15 cellular contexts compared by ENCODE assay signal in genomic region chr6:31614075-31614619, GRCh38. TPM values are rescaled to one million over a fixed set of nuclear protein-coding genes. Genes with fewer than 3 reads are reported as not detected.
A peak's percentile ranks its signal among the peaks of the same experiment; 100 is the strongest.
DNase-seq lines count a peak whose midpoint lies in the region; ATAC-seq and TF ChIP-seq lines count a peak whose summit lies in the region.
"Had no signal": no experiment of that assay in that cellular context is flagged by ENCODE, and none has a peak within 500 bp of the region (broad histone marks: within the 10 kb centered on the region; RNA-seq: fewer than 3 reads in every experiment).

No MANE protein-coding gene starts in this region.

- DNase-seq in activated CD8-positive, alpha-beta T cell treated with anti-CD3 and anti-CD28 coated beads, Interleukin-2, amount 10 ng/mL, durations not matched to agents 7 days and 5 days, result no peak
- DNase-seq in activated CD8-positive, alpha-beta T cell treated with anti-CD3 and anti-CD28 coated beads for 36 hours, result no peak
- DNase-seq in NOMO-1 treated with DMSO at 0.1 percent for 48 hours (lab: John Stamatoyannopoulos, UW; ENCODE audit: unreplicated experiment) (peak; percentile 74), left lobe of liver (ENCODE audit: low spot score) (no peak), thyroid gland (peak; percentile 28 to 33), T-helper 1 cell (no peak), immature natural killer cell (no peak), DMS 273 treated with DMSO at 0.1 percent for 48 hours (lab: John Stamatoyannopoulos, UW) (no peak)
- DNase-seq: amniotic stem cell, foreskin fibroblast, NCI-H2171 had no signal

- no peaks in the 10 kb centered on the region for H3K36me3 ChIP-seq in thyroid gland

- H3K4me1 ChIP-seq in thyroid gland, result peaks cover 0 to 7% of the 10 kb centered on the region in 2 donors

- no peak for TF ChIP-seq CTCF in activated CD8-positive, alpha-beta T cell treated with anti-CD3 and anti-CD28 coated beads for 36 hours (IDR thresholded peaks at IDR 0.05)
- no peak for TF ChIP-seq CTCF in thyroid gland (IDR thresholded peaks at IDR 0.05)

- H3K36me3 Mint-ChIP-seq in activated CD8-positive, alpha-beta T cell treated with anti-CD3 and anti-CD28 coated beads, Interleukin-2, amount 10 ng/mL, durations not matched to agents 7 days and 5 days (ENCODE audit: low read depth), result peaks cover 21% of the 10 kb centered on the region
- H3K36me3 Mint-ChIP-seq in activated CD8-positive, alpha-beta T cell treated with anti-CD3 and anti-CD28 coated beads for 36 hours (ENCODE audit: low read depth), result peaks cover 22% of the 10 kb centered on the region
- H3K36me3 Mint-ChIP-seq in immature natural killer cell, result no peaks in the 10 kb centered on the region

- POLR2A ChIA-PET in activated CD8-positive, alpha-beta T cell treated with anti-CD3 and anti-CD28 coated beads, Interleukin-2, amount 10 ng/mL, durations not matched to agents 7 days and 5 days (lab: Charles Lee), result interaction anchor here (0.6 to 0.7 kb wide), 2 partner anchors 40 to 73 kb away, joined by 3 to 5 read pairs; no protein-coding TSS in a partner anchor
- POLR2A ChIA-PET in activated CD8-positive, alpha-beta T cell treated with anti-CD3 and anti-CD28 coated beads for 36 hours (lab: Charles Lee), result interaction anchor here (0.7 to 2.9 kb wide), 3 partner anchors 15 to 73 kb away, joined by 3 to 9 read pairs (median 3); no protein-coding TSS in a partner anchor

- intact Hi-C loops in activated CD8-positive, alpha-beta T cell treated with anti-CD3 and anti-CD28 coated beads for 36 hours (cut with micrococcal nuclease), result no loop called here
- intact Hi-C loops in thyroid gland (cut with DNase I), result no loop called here

- H3K4me1 Mint-ChIP-seq in activated CD8-positive, alpha-beta T cell treated with anti-CD3 and anti-CD28 coated beads, Interleukin-2, amount 10 ng/mL, durations not matched to agents 7 days and 5 days (ENCODE audit: low read depth), result peaks cover 42% of the 10 kb centered on the region
- H3K4me1 Mint-ChIP-seq in activated CD8-positive, alpha-beta T cell treated with anti-CD3 and anti-CD28 coated beads for 36 hours (ENCODE audit: low read depth), result peaks cover 39% of the 10 kb centered on the region
- peaks cover 0 to 1% of the 10 kb centered on the region in 2 donors for H3K4me1 Mint-ChIP-seq in immature natural killer cell

- peak overlapping the region; percentile 29 for H3K4me3 Mint-ChIP-seq in activated CD8-positive, alpha-beta T cell treated with anti-CD3 and anti-CD28 coated beads, Interleukin-2, amount 10 ng/mL, durations not matched to agents 7 days and 5 days
- no peak overlapping the region for H3K4me3 Mint-ChIP-seq in activated CD8-positive, alpha-beta T cell treated with anti-CD3 and anti-CD28 coated beads for 36 hours
- no peak overlapping the region for H3K4me3 Mint-ChIP-seq in immature natural killer cell

- no peak overlapping the region for H3K4me3 ChIP-seq in thyroid gland (replicated peaks in 1 of 3)
- H3K4me3 ChIP-seq: smooth muscle cell had no signal

- CTCF ChIA-PET in activated CD8-positive, alpha-beta T cell treated with anti-CD3 and anti-CD28 coated beads, Interleukin-2, amount 10 ng/mL, durations not matched to agents 7 days and 5 days (lab: Charles Lee), result interaction anchor here (1.0 to 12.5 kb wide), 3 partner anchors 18 to 63 kb away, joined by 3 to 130 read pairs (median 5); partner anchors contain the start of gene NCR3
- CTCF ChIA-PET in activated CD8-positive, alpha-beta T cell treated with anti-CD3 and anti-CD28 coated beads for 36 hours (lab: Charles Lee), result interaction anchor here (0.9 to 11.2 kb wide), 3 partner anchors 19 to 68 kb away, joined by 3 to 132 read pairs (median 12); partner anchors contain the start of genes ATP6V1G2 and NCR3

- 50 to 57% methylated on average over 8 of the region's 8 CpGs for WGBS in thyroid gland, 2 donors

- no peak for ATAC-seq in activated CD8-positive, alpha-beta T cell treated with anti-CD3 and anti-CD28 coated beads, Interleukin-2, amount 10 ng/mL, durations not matched to agents 7 days and 5 days
- no peak for ATAC-seq in activated CD8-positive, alpha-beta T cell treated with anti-CD3 and anti-CD28 coated beads for 36 hours
- ATAC-seq in left lobe of liver, result peak; percentile 50

- no peak overlapping the region for H3K27ac ChIP-seq in thyroid gland

- TF ChIP-seq POLR2A in thyroid gland (IDR thresholded peaks at IDR 0.05), result no peak

- no peaks in the 10 kb centered on the region for H3K27me3 ChIP-seq in thyroid gland

- H3K27me3 Mint-ChIP-seq in activated CD8-positive, alpha-beta T cell treated with anti-CD3 and anti-CD28 coated beads, Interleukin-2, amount 10 ng/mL, durations not matched to agents 7 days and 5 days (ENCODE audit: low read depth), result no peaks in the 10 kb centered on the region
- H3K27me3 Mint-ChIP-seq in activated CD8-positive, alpha-beta T cell treated with anti-CD3 and anti-CD28 coated beads for 36 hours, result no peaks in the 10 kb centered on the region
- peaks cover 1 to 4% (median 2%) of the 10 kb centered on the region in 3 donors for H3K27me3 Mint-ChIP-seq in immature natural killer cell (ENCODE audit: low read depth in 3 of 3)

- no peaks in the 10 kb centered on the region for H3K9me3 Mint-ChIP-seq in activated CD8-positive, alpha-beta T cell treated with anti-CD3 and anti-CD28 coated beads, Interleukin-2, amount 10 ng/mL, durations not matched to agents 7 days and 5 days (ENCODE audit: insufficient read depth)
- no peaks in the 10 kb centered on the region for H3K9me3 Mint-ChIP-seq in activated CD8-positive, alpha-beta T cell treated with anti-CD3 and anti-CD28 coated beads for 36 hours
- no peaks in the 10 kb centered on the region for H3K9me3 Mint-ChIP-seq in immature natural killer cell

- no peaks in the 10 kb centered on the region for H3K9me3 ChIP-seq in thyroid gland

- peak overlapping the region; percentile 34 for H3K27ac Mint-ChIP-seq in activated CD8-positive, alpha-beta T cell treated with anti-CD3 and anti-CD28 coated beads, Interleukin-2, amount 10 ng/mL, durations not matched to agents 7 days and 5 days
- no peak overlapping the region for H3K27ac Mint-ChIP-seq in activated CD8-positive, alpha-beta T cell treated with anti-CD3 and anti-CD28 coated beads for 36 hours
- H3K27ac Mint-ChIP-seq in immature natural killer cell, result no peak overlapping the region

RNA-seq across cellular contexts. Expression of gene AIF1, which starts 0.9 kb away (rescaled TPM):
- 100 to 1,000 TPM; 177 TPM for total RNA-seq in activated CD8-positive, alpha-beta T cell treated with anti-CD3 and anti-CD28 coated beads, Interleukin-2, amount 10 ng/mL, durations not matched to agents 7 days and 5 days
- total RNA-seq in activated CD8-positive, alpha-beta T cell treated with anti-CD3 and anti-CD28 coated beads for 36 hours, result 100 to 1,000 TPM; 240 to 253 TPM
- total RNA-seq in left lobe of liver, result 7.2 TPM
- total RNA-seq in thyroid gland, result 10 to 100 TPM in 3 of 4 donors, 1 to 10 TPM in 1; 8.1 to 37.8 (median 17.6) TPM
- polyA plus RNA-seq in immature natural killer cell, result 10 to 100 TPM in 2 of 3 donors, 1 to 10 TPM in 1; 6.6 to 44.1 (median 40.3) TPM
- total RNA-seq: A172, LHCN-M2, smooth muscle cell had no signal
- polyA plus RNA-seq: smooth muscle cell had no signal

RNA-seq across cellular contexts. Expression of gene PRRC2A, which starts 6.4 kb away (rescaled TPM):
- 100 to 1,000 TPM; 260 to 279 TPM for total RNA-seq in activated CD8-positive, alpha-beta T cell treated with anti-CD3 and anti-CD28 coated beads, Interleukin-2, amount 10 ng/mL, durations not matched to agents 7 days and 5 days
- 100 to 1,000 TPM; 257 to 262 TPM for total RNA-seq in activated CD8-positive, alpha-beta T cell treated with anti-CD3 and anti-CD28 coated beads for 36 hours
- total RNA-seq in left lobe of liver (47.3 TPM), thyroid gland (100 to 1,000 TPM in 1 of 4 donors, 10 to 100 TPM in 3; 68.5 to 127 (median 86.7) TPM)
- 10 to 100 TPM in 1 of 3 donors, 1 to 10 TPM in 1, not detected in 1; 2.3 to 13.4 TPM for polyA plus RNA-seq in immature natural killer cell

RNA-seq across cellular contexts. Expression of gene NCR3, which starts 21.3 kb away (rescaled TPM):
- 100 to 1,000 TPM; 107 to 115 TPM for total RNA-seq in activated CD8-positive, alpha-beta T cell treated with anti-CD3 and anti-CD28 coated beads, Interleukin-2, amount 10 ng/mL, durations not matched to agents 7 days and 5 days
- 10 to 100 TPM; 60.1 to 60.3 TPM for total RNA-seq in activated CD8-positive, alpha-beta T cell treated with anti-CD3 and anti-CD28 coated beads for 36 hours
- not detected for total RNA-seq in left lobe of liver
- total RNA-seq in thyroid gland, result not detected
- 100 to 1,000 TPM; 393 to 414 (median 409) TPM for polyA plus RNA-seq in immature natural killer cell
- total RNA-seq: A172, LHCN-M2, smooth muscle cell, ureter had no signal

RNA-seq across cellular contexts. Expression of gene LST1, which starts 28.1 kb away (rescaled TPM):
- total RNA-seq in activated CD8-positive, alpha-beta T cell treated with anti-CD3 and anti-CD28 coated beads, Interleukin-2, amount 10 ng/mL, durations not matched to agents 7 days and 5 days, result 100 to 1,000 TPM; 125 to 139 TPM
- total RNA-seq in activated CD8-positive, alpha-beta T cell treated with anti-CD3 and anti-CD28 coated beads for 36 hours, result 10 to 100 TPM; 40.4 to 43.6 TPM
- total RNA-seq in left lobe of liver (10.2 TPM), thyroid gland (10 to 100 TPM in 1 of 4 donors, 1 to 10 TPM in 2, not detected in 1; 2.5 to 23.4 (median 3.2) TPM)
- 10 to 100 TPM; 20.3 to 44.8 (median 42.3) TPM for polyA plus RNA-seq in immature natural killer cell
- total RNA-seq: A172, LHCN-M2, smooth muscle cell had no signal

RNA-seq across cellular contexts. Expression of gene LTB, which starts 31.9 kb away (rescaled TPM):
- total RNA-seq in activated CD8-positive, alpha-beta T cell treated with anti-CD3 and anti-CD28 coated beads, Interleukin-2, amount 10 ng/mL, durations not matched to agents 7 days and 5 days, result 100 to 1,000 TPM; 613 to 618 TPM
- 100 to 1,000 TPM; 368 to 375 TPM for total RNA-seq in activated CD8-positive, alpha-beta T cell treated with anti-CD3 and anti-CD28 coated beads for 36 hours
- total RNA-seq in left lobe of liver (1.7 TPM), thyroid gland (not detected)
- polyA plus RNA-seq in immature natural killer cell, result 100 to 1,000 TPM; 132 to 137 (median 133) TPM
- total RNA-seq: A172, LHCN-M2, smooth muscle cell had no signal

Comparison
In these comparisons a context has a peak if more than half of its experiments do, and no peak if none do; other contexts are left out.
1. DNase-seq: peak in NOMO-1 treated with DMSO at 0.1 percent for 48 hours (single experiment) and thyroid gland (2 of 2); none in activated CD8-positive, alpha-beta T cell treated with anti-CD3 and anti-CD28 coated beads, Interleukin-2, amount 10 ng/mL, durations not matched to agents 7 days and 5 days (single experiment), activated CD8-positive, alpha-beta T cell treated with anti-CD3 and anti-CD28 coated beads for 36 hours (single experiment), left lobe of liver (single experiment), T-helper 1 cell (0 of 5), immature natural killer cell (0 of 3) and DMS 273 treated with DMSO at 0.1 percent for 48 hours (single experiment).
2. RNA of gene AIF1, which starts 0.9 kb away (total RNA-seq): 240 to 253 TPM in activated CD8-positive, alpha-beta T cell treated with anti-CD3 and anti-CD28 coated beads for 36 hours and 177 TPM in activated CD8-positive, alpha-beta T cell treated with anti-CD3 and anti-CD28 coated beads, Interleukin-2, amount 10 ng/mL, durations not matched to agents 7 days and 5 days; 8.1 to 37.8 TPM in thyroid gland and 7.2 TPM in left lobe of liver (single experiment); every median in the first group is over 4 times any median in the second.
3. RNA of gene NCR3, which starts 21.3 kb away (total RNA-seq): 107 to 115 TPM in activated CD8-positive, alpha-beta T cell treated with anti-CD3 and anti-CD28 coated beads, Interleukin-2, amount 10 ng/mL, durations not matched to agents 7 days and 5 days and 60.1 to 60.3 TPM in activated CD8-positive, alpha-beta T cell treated with anti-CD3 and anti-CD28 coated beads for 36 hours; not detected in left lobe of liver (single experiment) and not detected in thyroid gland; every median in the first group is over 10 times any median in the second.